ENCODE assay signal across 16 cellular contexts in genomic region chr11:130611791-130612251, GRCh38.
A peak's percentile ranks its signal among the peaks of the same experiment; 100 is the strongest.
DNase-seq lines count a peak whose midpoint lies in the region; ATAC-seq, FAIRE-seq and TF ChIP-seq lines count a peak whose summit lies in the region.
"Had no signal": no experiment of that assay in that cellular context is flagged by ENCODE, and none has a peak within 500 bp of the region (broad histone marks: within the 10 kb centered on the region; RNA-seq: fewer than 3 reads in every experiment).

No MANE protein-coding gene starts in this region.

- H3K9ac ChIP-seq in keratinocyte (ENCODE audit: control insufficient read depth, extremely low read depth, insufficient read depth, low read length), result no peak overlapping the region

- H3K27me3 Mint-ChIP-seq in activated naive CD4-positive, alpha-beta T cell treated with anti-CD3 and anti-CD28 coated beads for 36 hours (ENCODE audit: low read depth), result no peaks in the 10 kb centered on the region
- H3K27me3 Mint-ChIP-seq in T-helper 17 cell, result no peaks in the 10 kb centered on the region

- dilution Hi-C loops in keratinocyte (cut with MboI; ENCODE audit: extremely low pct_ligation_motif_present, low sequenced_read_pairs), result no loop called here

- no peak overlapping the region for H3K27ac Mint-ChIP-seq in activated naive CD4-positive, alpha-beta T cell treated with anti-CD3 and anti-CD28 coated beads for 36 hours
- no peak overlapping the region for H3K27ac Mint-ChIP-seq in T-helper 17 cell
- H3K27ac Mint-ChIP-seq: B cell; naive thymus-derived CD4-positive, alpha-beta T cell; WTC11 had no signal

- H3K27ac ChIP-seq in ACC112 (ENCODE audit: low read depth, low read length) (peak overlapping the region; percentile 84), keratinocyte (ENCODE audit: control insufficient read depth, insufficient read depth, low read length) (peak overlapping the region; percentile 5)
- H3K27ac ChIP-seq: uterus had no signal

- no peaks in the 10 kb centered on the region for H3K9me3 Mint-ChIP-seq in activated naive CD4-positive, alpha-beta T cell treated with anti-CD3 and anti-CD28 coated beads for 36 hours
- H3K9me3 Mint-ChIP-seq: naive thymus-derived CD4-positive, alpha-beta T cell; WTC11 had no signal

- peak; percentile 31 for FAIRE-seq in HTR-8/SVneo (lab: Jason Lieb, UNC)
- peak; percentile 88 for FAIRE-seq in keratinocyte (lab: Jason Lieb, UNC)
- FAIRE-seq: islet of Langerhans had no signal

- H3K4me1 Mint-ChIP-seq in activated naive CD4-positive, alpha-beta T cell treated with anti-CD3 and anti-CD28 coated beads for 36 hours (ENCODE audit: low read depth), result no peaks in the 10 kb centered on the region
- H3K4me1 Mint-ChIP-seq in T-helper 17 cell, result no peaks in the 10 kb centered on the region
- H3K4me1 Mint-ChIP-seq: B cell; naive thymus-derived CD4-positive, alpha-beta T cell had no signal

- TF ChIP-seq CTCF in astrocyte of the spinal cord (IDR thresholded peaks at IDR 0.05; ENCODE audit: low read depth, low read length) (no peak), keratinocyte (optimal IDR thresholded peaks at IDR 0.05 in 1 of 3, IDR thresholded peaks at IDR 0.05 in 1 of 3, conservative IDR thresholded peaks at IDR 0.05 in 1 of 3; ENCODE audit: extremely low read depth in 1 of 3, insufficient read depth in 2 of 3, low read length in 3 of 3) (no peak)

- no peaks in the 10 kb centered on the region for H4K20me1 ChIP-seq in keratinocyte (ENCODE audit: control insufficient read depth, extremely low read depth, insufficient read depth, low read length)

- in situ Hi-C loops in astrocyte of the spinal cord (cut with HindIII; ENCODE audit: low sequenced_read_pairs), result no loop called here

- H3K27me3 ChIP-seq in ACC112 (ENCODE audit: insufficient read depth, low read length) (no peaks in the 10 kb centered on the region), keratinocyte (ENCODE audit: control insufficient read depth, extremely low read depth, insufficient read depth, low read length) (no peaks in the 10 kb centered on the region)
- H3K27me3 ChIP-seq: uterus had no signal

- peak overlapping the region; percentile 25 for H3K4me2 ChIP-seq in keratinocyte (ENCODE audit: control insufficient read depth, extremely low read depth, insufficient read depth, low read depth, low read length)

- H3K9me1 ChIP-seq in keratinocyte (ENCODE audit: control insufficient read depth, extremely low read depth, insufficient read depth, low read length), result no peaks in the 10 kb centered on the region

- H3K36me3 ChIP-seq in ACC112 (ENCODE audit: insufficient read depth, low read length) (no peaks in the 10 kb centered on the region), keratinocyte (ENCODE audit: control insufficient read depth in 2 of 2, extremely low read depth in 1 of 2, insufficient read depth in 2 of 2, low read length in 2 of 2) (no peaks in the 10 kb centered on the region)
- H3K36me3 ChIP-seq: uterus had no signal

- no peak overlapping the region for H3K4me3 Mint-ChIP-seq in activated naive CD4-positive, alpha-beta T cell treated with anti-CD3 and anti-CD28 coated beads for 36 hours
- H3K4me3 Mint-ChIP-seq in T-helper 17 cell, result no peak overlapping the region
- H3K4me3 Mint-ChIP-seq: B cell; naive thymus-derived CD4-positive, alpha-beta T cell; WTC11 had no signal

- H3K79me2 ChIP-seq in ACC112 (ENCODE audit: control insufficient read depth, insufficient read depth, low read length, unreplicated experiment) (no peaks in the 10 kb centered on the region), keratinocyte (ENCODE audit: control insufficient read depth, insufficient read depth, low read length) (no peaks in the 10 kb centered on the region)

- DNase-seq in HTR-8/SVneo (ENCODE audit: insufficient read length, low spot score) (peak; percentile 31), astrocyte of the spinal cord (ENCODE audit: low read depth, low spot score) (peak; percentile 77), keratinocyte (ENCODE audit: low read depth, low spot score) (no peak), T-helper 17 cell (no peak), NCI-H2029 (lab: John Stamatoyannopoulos, UW) (no peak)
- no peak for DNase-seq in activated naive CD4-positive, alpha-beta T cell treated with anti-CD3 and anti-CD28 coated beads for 36 hours
- no peak for DNase-seq in activated CD4-positive, alpha-beta T cell treated with anti-CD3 and anti-CD28 coated beads, Interleukin-2, amount 50 U/mL, for 4 hours
- DNase-seq: naive thymus-derived CD4-positive, alpha-beta T cell; NCI-H446 treated with DMSO at 0.1 percent for 48 hours; Right ventricle myocardium superior; stimulated activated CD4-positive, alpha-beta T cell treated with anti-CD3 and anti-CD28 coated beads, Interleukin-12 subunit alpha, Interleukin-12 subunit beta, amount 100 ng/mL, for 4 hours; uterus had no signal

- H3K4me3 ChIP-seq in ACC112 (ENCODE audit: low read depth, low read length) (no peak overlapping the region; the same call in 1 of the 2 replicates), astrocyte of the spinal cord (ENCODE audit: low read depth, low read length) (no peak overlapping the region), keratinocyte (ENCODE audit: control insufficient read depth in 2 of 3, extremely low read depth in 1 of 3, insufficient read depth in 2 of 3, low read depth in 1 of 3, low read length in 3 of 3) (no peak overlapping the region)
- H3K4me3 ChIP-seq: uterus had no signal

- H3K4me1 ChIP-seq in ACC112 (ENCODE audit: control insufficient read depth, insufficient read depth, low read length, unreplicated experiment), result peaks cover 40% of the 10 kb centered on the region
- peaks cover 16% of the 10 kb centered on the region for H3K4me1 ChIP-seq in keratinocyte (ENCODE audit: control insufficient read depth, extremely low read depth, insufficient read depth, low read length)

- intact Hi-C loops in activated naive CD4-positive, alpha-beta T cell treated with anti-CD3 and anti-CD28 coated beads for 36 hours (cut with micrococcal nuclease), result no loop called here

- H3K9me3 ChIP-seq in keratinocyte (ENCODE audit: control insufficient read depth, low read depth, low read length) (no peaks in the 10 kb centered on the region), T-helper 17 cell (ENCODE audit: control insufficient read depth, low read length, poor library complexity, severe bottlenecking) (no peaks in the 10 kb centered on the region)
- H3K9me3 ChIP-seq: uterus had no signal

- no peak overlapping the region for H2AFZ ChIP-seq in ACC112 (ENCODE audit: low read length, unreplicated experiment)
- no peak overlapping the region for H2AFZ ChIP-seq in keratinocyte (ENCODE audit: control insufficient read depth, low read length)

- no peaks in the 10 kb centered on the region for H3K36me3 Mint-ChIP-seq in activated naive CD4-positive, alpha-beta T cell treated with anti-CD3 and anti-CD28 coated beads for 36 hours (ENCODE audit: low read depth)
- no peaks in the 10 kb centered on the region for H3K36me3 Mint-ChIP-seq in T-helper 17 cell (ENCODE audit: low read depth)
- H3K36me3 Mint-ChIP-seq: naive thymus-derived CD4-positive, alpha-beta T cell; WTC11 had no signal

- no peak for ATAC-seq in T-helper 17 cell
- ATAC-seq: naive thymus-derived CD4-positive, alpha-beta T cell; WTC11 had no signal

- CTCF ChIA-PET in activated naive CD4-positive, alpha-beta T cell treated with anti-CD3 and anti-CD28 coated beads for 36 hours (lab: Charles Lee), result no interaction called here

Comparison
In these comparisons a context has a peak if more than half of its experiments do, and no peak if none do; other contexts are left out.
1. DNase-seq: peak in HTR-8/SVneo (single experiment) and astrocyte of the spinal cord (single experiment); none in keratinocyte (single experiment), activated naive CD4-positive, alpha-beta T cell treated with anti-CD3 and anti-CD28 coated beads for 36 hours (single experiment), activated CD4-positive, alpha-beta T cell treated with anti-CD3 and anti-CD28 coated beads, Interleukin-2, amount 50 U/mL, for 4 hours (0 of 2), T-helper 17 cell (0 of 3) and NCI-H2029 (single experiment).